Comparison of ENCODE assay signal across 22 cellular contexts in genomic region chr7:23486002-23486773, GRCh38. TPM values are rescaled to one million over a fixed set of nuclear protein-coding genes. Genes with fewer than 3 reads are reported as not detected.
"Had no signal": no experiment of that assay in that cellular context is flagged by ENCODE, and none has a peak within 500 bp of the region (broad histone marks: within the 10 kb centered on the region; RNA-seq: fewer than 3 reads in every experiment).

No MANE protein-coding gene starts in this region.

- H3K27ac ChIP-seq: brain microvascular endothelial cell, colonic mucosa, neutrophil, parathyroid adenoma, sigmoid colon, testis, upper lobe of right lung had no signal

- H3K9me3 Mint-ChIP-seq: activated CD8-positive, alpha-beta T cell treated with anti-CD3 and anti-CD28 coated beads for 36 hours; activated naive CD4-positive, alpha-beta T cell treated with anti-CD3 and anti-CD28 coated beads, Interleukin-2, amount 10 ng/mL, durations not matched to agents 7 days and 5 days; activated naive CD8-positive, alpha-beta T cell treated with anti-CD3 and anti-CD28 coated beads, Interleukin-2, amount 50 U/mL, for 24 hours; central memory CD8-positive, alpha-beta T cell; stimulated activated memory B cell treated with anti-CD40 and anti-IgM and Interleukin-4, amounts not matched to agents 10 μg/mL and 1 μg/mL and 100 μg/mL, for 72 hours had no signal

- H3K9me3 ChIP-seq: colonic mucosa, mucosa of descending colon, neutrophil, sigmoid colon, testis, upper lobe of right lung had no signal

- H3K27ac Mint-ChIP-seq: activated CD8-positive, alpha-beta T cell treated with anti-CD3 and anti-CD28 coated beads for 36 hours; activated naive CD4-positive, alpha-beta T cell treated with anti-CD3 and anti-CD28 coated beads, Interleukin-2, amount 10 ng/mL, durations not matched to agents 7 days and 5 days; activated naive CD8-positive, alpha-beta T cell treated with anti-CD3 and anti-CD28 coated beads, Interleukin-2, amount 50 U/mL, for 24 hours; stimulated activated memory B cell treated with anti-CD40 and anti-IgM and Interleukin-4, amounts not matched to agents 10 μg/mL and 1 μg/mL and 100 μg/mL, for 72 hours had no signal

- H3K36me3 ChIP-seq: brain microvascular endothelial cell, colonic mucosa, neutrophil, sigmoid colon, upper lobe of right lung had no signal

- H3K4me1 ChIP-seq: colonic mucosa, parathyroid adenoma, upper lobe of right lung had no signal

- FAIRE-seq: frontal cortex had no signal

- H3K9ac ChIP-seq: parathyroid adenoma had no signal

- H2AFZ ChIP-seq: parathyroid adenoma had no signal

- H3K27me3 ChIP-seq: brain microvascular endothelial cell, colonic mucosa, sigmoid colon, testis had no signal

- DNase-seq: activated CD4-positive, alpha-beta T cell treated with anti-CD3 and anti-CD28 coated beads for 48 hours; activated CD4-positive, CD25-positive, alpha-beta regulatory T cell; activated CD8-positive, alpha-beta T cell treated with anti-CD3 and anti-CD28 coated beads for 36 hours; activated naive CD4-positive, alpha-beta T cell treated with anti-CD3 and anti-CD28 coated beads, Interleukin-2, amount 10 ng/mL, durations not matched to agents 7 days and 5 days; activated naive CD8-positive, alpha-beta T cell treated with anti-CD3 and anti-CD28 coated beads, Interleukin-2, amount 50 U/mL, for 24 hours; activated T-cell treated with anti-CD3 and anti-CD28 coated beads, Interleukin-2, amount 50 U/mL, for 1 hour; anterior cingulate cortex; brain microvascular endothelial cell; colonic mucosa; left ventricle myocardium superior; mucosa of descending colon; naive B cell; sigmoid colon; stimulated activated CD4-positive, alpha-beta T cell treated with anti-CD3 and anti-CD28 coated beads, Interleukin-4, amount 100 ng/mL, for 4 hours; SW 1271; testis; upper lobe of right lung had no signal

- H3K4me1 Mint-ChIP-seq: central memory CD8-positive, alpha-beta T cell had no signal

- ATAC-seq: activated CD8-positive, alpha-beta T cell treated with anti-CD3 and anti-CD28 coated beads for 36 hours; activated naive CD8-positive, alpha-beta T cell treated with anti-CD3 and anti-CD28 coated beads, Interleukin-2, amount 50 U/mL, for 24 hours; left ventricle myocardium superior; mucosa of descending colon; stimulated activated memory B cell treated with anti-CD40 and anti-IgM and Interleukin-4, amounts not matched to agents 10 μg/mL and 1 μg/mL and 100 μg/mL, for 72 hours; upper lobe of right lung had no signal

- H3K4me3 ChIP-seq: colonic mucosa, mucosa of descending colon, sigmoid colon, testis, upper lobe of right lung had no signal

- H3K79me2 ChIP-seq: parathyroid adenoma had no signal

- H3K4me3 Mint-ChIP-seq: activated CD8-positive, alpha-beta T cell treated with anti-CD3 and anti-CD28 coated beads for 36 hours; activated naive CD4-positive, alpha-beta T cell treated with anti-CD3 and anti-CD28 coated beads, Interleukin-2, amount 10 ng/mL, durations not matched to agents 7 days and 5 days; activated naive CD8-positive, alpha-beta T cell treated with anti-CD3 and anti-CD28 coated beads, Interleukin-2, amount 50 U/mL, for 24 hours; central memory CD8-positive, alpha-beta T cell; stimulated activated memory B cell treated with anti-CD40 and anti-IgM and Interleukin-4, amounts not matched to agents 10 μg/mL and 1 μg/mL and 100 μg/mL, for 72 hours had no signal

- H3K36me3 Mint-ChIP-seq: stimulated activated memory B cell treated with anti-CD40 and anti-IgM and Interleukin-4, amounts not matched to agents 10 μg/mL and 1 μg/mL and 100 μg/mL, for 72 hours had no signal

RNA-seq across cellular contexts. Expression of gene IGF2BP3, which starts 15.9 kb away (rescaled TPM):
- total RNA-seq: left ventricle myocardium superior had no signal
